Comparison of ENCODE assay signal across 1 cellular context in genomic region chr20:10065154-10065833, GRCh38.
TF ChIP-seq lines count a peak whose summit lies in the region.

No MANE protein-coding gene starts in this region.

TF ChIP-seq in K562, 482 proteins besides CTCF, POLR2A, EP300 and RAD21 (continued from another document):
- TF ChIP-seq NCOA2 (IDR thresholded peaks at IDR 0.05; ENCODE audit: partially characterized antibody in 2 of 2), result no peak
- TF ChIP-seq, protein P1, sequence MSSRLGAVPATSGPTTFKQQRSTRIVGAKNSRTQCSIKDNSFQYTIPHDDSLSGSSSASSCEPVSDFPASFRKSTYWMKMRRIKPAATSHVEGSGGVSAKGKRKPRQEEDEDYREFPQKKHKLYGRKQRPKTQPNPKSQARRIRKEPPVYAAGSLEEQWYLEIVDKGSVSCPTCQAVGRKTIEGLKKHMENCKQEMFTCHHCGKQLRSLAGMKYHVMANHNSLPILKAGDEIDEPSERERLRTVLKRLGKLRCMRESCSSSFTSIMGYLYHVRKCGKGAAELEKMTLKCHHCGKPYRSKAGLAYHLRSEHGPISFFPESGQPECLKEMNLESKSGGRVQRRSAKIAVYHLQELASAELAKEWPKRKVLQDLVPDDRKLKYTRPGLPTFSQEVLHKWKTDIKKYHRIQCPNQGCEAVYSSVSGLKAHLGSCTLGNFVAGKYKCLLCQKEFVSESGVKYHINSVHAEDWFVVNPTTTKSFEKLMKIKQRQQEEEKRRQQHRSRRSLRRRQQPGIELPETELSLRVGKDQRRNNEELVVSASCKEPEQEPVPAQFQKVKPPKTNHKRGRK (tag; IDR thresholded peaks at IDR 0.05), result peak; percentile 50
- 0 out of 2 replicates have a peak, but pooled peaks have one; percentile 21 for TF ChIP-seq ATF3 (IDR thresholded peaks at IDR 0.05)
- TF ChIP-seq ATF3 (CRISPR knock-in tag; conservative IDR thresholded peaks at IDR 0.05), result no peak
- no peak for TF ChIP-seq JUND (IDR thresholded peaks at IDR 0.05; ENCODE audit: borderline replicate concordance, low read depth, low read length)
- TF ChIP-seq JUND (tag; IDR thresholded peaks at IDR 0.05; ENCODE audit: borderline replicate concordance, low read depth, low read length), result peak; percentile 24; the same call in 1 of the 3 replicates
